14 cellular contexts compared by ENCODE assay signal in genomic region chr1:58250587-58250948, GRCh38.
DNase-seq lines count a peak whose midpoint lies in the region; FAIRE-seq and TF ChIP-seq lines count a peak whose summit lies in the region.
"Had no signal": no experiment of that assay in that cellular context is flagged by ENCODE, and none has a peak within 500 bp of the region (broad histone marks: within the 10 kb centered on the region; RNA-seq: fewer than 3 reads in every experiment).

No MANE protein-coding gene starts in this region.

- H3K27me3 ChIP-seq in H7 (ENCODE audit: control insufficient read depth, insufficient read depth, low read length) (peaks cover 36% of the 10 kb centered on the region), astrocyte (ENCODE audit: insufficient read depth, low read length) (peaks cover 17% of the 10 kb centered on the region), iPS-18a (ENCODE audit: control insufficient read depth, insufficient read depth, low read length) (peaks cover 34% of the 10 kb centered on the region), skeletal muscle satellite cell (ENCODE audit: control insufficient read depth, insufficient read depth, low read length) (peaks cover 35% of the 10 kb centered on the region)
- H3K27me3 ChIP-seq: BLaER1 treated with 17β-estradiol and CSF1 and Interleukin-3, amounts not matched to agents 10 nM and 100 nM had no signal

- H3K79me2 ChIP-seq in astrocyte (ENCODE audit: insufficient read depth, low read length) = no peaks in the 10 kb centered on the region

- H4K20me1 ChIP-seq in astrocyte (ENCODE audit: insufficient read depth, low read length) = no peaks in the 10 kb centered on the region
- H4K20me1 ChIP-seq: BLaER1 treated with 17β-estradiol and CSF1 and Interleukin-3, amounts not matched to agents 10 nM and 100 nM had no signal

- FAIRE-seq in astrocyte (lab: Jason Lieb, UNC) = no peak
- FAIRE-seq: TTC549 had no signal

- no peaks in the 10 kb centered on the region for H3K4me1 Mint-ChIP-seq in astrocyte (ENCODE audit: low read depth, unreplicated experiment)
- no peaks in the 10 kb centered on the region for H3K4me1 Mint-ChIP-seq in activated T-helper 1 cell treated with anti-CD3 and anti-CD28 coated beads, Interleukin-12 subunit alpha, Interleukin-12 subunit beta, Interleukin-2, Interleukin-4 antibody, amounts not matched to agents 30 ng/mL and 10 ng/mL and 1 ng/mL, durations not matched to agents 14 hours and 24 hours and 36 hours (ENCODE audit: low read depth)

- intact Hi-C loops in activated T-helper 1 cell treated with anti-CD3 and anti-CD28 coated beads, Interleukin-12 subunit alpha, Interleukin-12 subunit beta, Interleukin-2, Interleukin-4 antibody, amounts not matched to agents 30 ng/mL and 10 ng/mL and 1 ng/mL, durations not matched to agents 14 hours and 24 hours and 36 hours (cut with micrococcal nuclease) = no loop called here

- H3K4me2 ChIP-seq in astrocyte (ENCODE audit: low read length) (peak overlapping the region; percentile 83), skeletal muscle satellite cell (ENCODE audit: low read length) (peak overlapping the region; percentile 74)

- H3K27ac ChIP-seq in astrocyte (ENCODE audit: low read depth, low read length) = no peak overlapping the region
- no peak overlapping the region for H3K27ac ChIP-seq in iPS-18a (ENCODE audit: low read length)
- H3K27ac ChIP-seq: BLaER1 treated with 17β-estradiol and CSF1 and Interleukin-3, amounts not matched to agents 10 nM and 100 nM; gastroesophageal sphincter; skin epidermis had no signal

- no peaks in the 10 kb centered on the region for H3K9me3 ChIP-seq in astrocyte (ENCODE audit: insufficient read depth, low read depth, low read length)
- H3K9me3 ChIP-seq in iPS-18a (ENCODE audit: control insufficient read depth, low read depth, low read length) = no peaks in the 10 kb centered on the region
- no peaks in the 10 kb centered on the region for H3K9me3 ChIP-seq in skeletal muscle satellite cell (replicated peaks; ENCODE audit: low read length)

- DNase-seq in H7 (no peak), astrocyte (ENCODE audit: low read depth) (no peak), KBM-7 (no peak), HK-2 (ENCODE audit: unreplicated experiment) (no peak), cerebellum (ENCODE audit: low spot score) (no peak)
- no peak for DNase-seq in activated T-helper 1 cell treated with anti-CD3 and anti-CD28 coated beads, Interleukin-12 subunit alpha, Interleukin-12 subunit beta, Interleukin-2, Interleukin-4 antibody, amounts not matched to agents 30 ng/mL and 10 ng/mL and 1 ng/mL, durations not matched to agents 14 hours and 24 hours and 36 hours (ENCODE audit: low spot score)
- DNase-seq: activated effector memory CD4-positive, alpha-beta T cell treated with anti-CD3 and anti-CD28 coated beads, Interleukin-2, amount 50 U/mL, for 16 hours; effector memory CD4-positive, alpha-beta T cell had no signal

- H3K4me3 ChIP-seq in H7 (ENCODE audit: insufficient read depth, low read depth, low read length) (peak overlapping the region; percentile 71), astrocyte (ENCODE audit: insufficient read depth, low read depth, low read length) (no peak overlapping the region), iPS-18a (ENCODE audit: low read length) (peak overlapping the region; percentile 70), skeletal muscle satellite cell (ENCODE audit: low read length) (no peak overlapping the region)
- H3K4me3 ChIP-seq: BLaER1 treated with 17β-estradiol and CSF1 and Interleukin-3, amounts not matched to agents 10 nM and 100 nM had no signal

- no peak overlapping the region for H3K27ac Mint-ChIP-seq in astrocyte (ENCODE audit: unreplicated experiment)
- no peak overlapping the region for H3K27ac Mint-ChIP-seq in activated T-helper 1 cell treated with anti-CD3 and anti-CD28 coated beads, Interleukin-12 subunit alpha, Interleukin-12 subunit beta, Interleukin-2, Interleukin-4 antibody, amounts not matched to agents 30 ng/mL and 10 ng/mL and 1 ng/mL, durations not matched to agents 14 hours and 24 hours and 36 hours

- in situ Hi-C loops in KBM-7 (cut with MboI; ENCODE audit: low pct_unique_long_range_greater_than_20kb, low sequenced_read_pairs) = no loop called here

- peaks cover 4% of the 10 kb centered on the region for H3K4me1 ChIP-seq in astrocyte (ENCODE audit: insufficient read depth, low read length)
- H3K4me1 ChIP-seq in iPS-18a (ENCODE audit: control insufficient read depth, low read depth, low read length) = peaks cover 22% of the 10 kb centered on the region
- no peaks in the 10 kb centered on the region for H3K4me1 ChIP-seq in skeletal muscle satellite cell (ENCODE audit: control insufficient read depth, insufficient read depth, low read length)

- peaks cover 2% of the 10 kb centered on the region for H3K9me3 Mint-ChIP-seq in astrocyte (ENCODE audit: unreplicated experiment)
- no peaks in the 10 kb centered on the region for H3K9me3 Mint-ChIP-seq in activated T-helper 1 cell treated with anti-CD3 and anti-CD28 coated beads, Interleukin-12 subunit alpha, Interleukin-12 subunit beta, Interleukin-2, Interleukin-4 antibody, amounts not matched to agents 30 ng/mL and 10 ng/mL and 1 ng/mL, durations not matched to agents 14 hours and 24 hours and 36 hours

- peaks cover 55% of the 10 kb centered on the region for H3K27me3 Mint-ChIP-seq in astrocyte (ENCODE audit: low read depth, unreplicated experiment)
- peaks cover 41% of the 10 kb centered on the region for H3K27me3 Mint-ChIP-seq in activated T-helper 1 cell treated with anti-CD3 and anti-CD28 coated beads, Interleukin-12 subunit alpha, Interleukin-12 subunit beta, Interleukin-2, Interleukin-4 antibody, amounts not matched to agents 30 ng/mL and 10 ng/mL and 1 ng/mL, durations not matched to agents 14 hours and 24 hours and 36 hours (ENCODE audit: insufficient read depth)

- H3K9ac ChIP-seq in astrocyte (ENCODE audit: low read length) (no peak overlapping the region), iPS-18a (ENCODE audit: low read length) (no peak overlapping the region), skeletal muscle satellite cell (ENCODE audit: low read depth, low read length) (no peak overlapping the region)
- H3K9ac ChIP-seq: BLaER1 treated with 17β-estradiol and CSF1 and Interleukin-3, amounts not matched to agents 10 nM and 100 nM had no signal

- H3K4me3 Mint-ChIP-seq in astrocyte (ENCODE audit: unreplicated experiment) = peak overlapping the region; percentile 17
- no peak overlapping the region for H3K4me3 Mint-ChIP-seq in activated T-helper 1 cell treated with anti-CD3 and anti-CD28 coated beads, Interleukin-12 subunit alpha, Interleukin-12 subunit beta, Interleukin-2, Interleukin-4 antibody, amounts not matched to agents 30 ng/mL and 10 ng/mL and 1 ng/mL, durations not matched to agents 14 hours and 24 hours and 36 hours

- no peak for TF ChIP-seq CTCF in astrocyte (IDR thresholded peaks at IDR 0.05; ENCODE audit: insufficient read depth, low read depth, low read length)

- H2AFZ ChIP-seq in astrocyte (ENCODE audit: low read depth, low read length) = peak overlapping the region; percentile 60

- H3K36me3 ChIP-seq in H7 (replicated peaks; ENCODE audit: control insufficient read depth, insufficient read depth, low read length) (no peaks in the 10 kb centered on the region), astrocyte (ENCODE audit: insufficient read depth, low read length) (no peaks in the 10 kb centered on the region), iPS-18a (ENCODE audit: control insufficient read depth, low read depth, low read length) (no peaks in the 10 kb centered on the region), skeletal muscle satellite cell (ENCODE audit: insufficient read depth, low read length) (no peaks in the 10 kb centered on the region)
- H3K36me3 ChIP-seq: BLaER1 treated with 17β-estradiol and CSF1 and Interleukin-3, amounts not matched to agents 10 nM and 100 nM; gastroesophageal sphincter had no signal

- H3K36me3 Mint-ChIP-seq in astrocyte (ENCODE audit: low read depth, unreplicated experiment) = no peaks in the 10 kb centered on the region
- H3K36me3 Mint-ChIP-seq in activated T-helper 1 cell treated with anti-CD3 and anti-CD28 coated beads, Interleukin-12 subunit alpha, Interleukin-12 subunit beta, Interleukin-2, Interleukin-4 antibody, amounts not matched to agents 30 ng/mL and 10 ng/mL and 1 ng/mL, durations not matched to agents 14 hours and 24 hours and 36 hours (ENCODE audit: low read depth) = no peaks in the 10 kb centered on the region

Comparison
In these comparisons a context has a peak if more than half of its experiments do, and no peak if none do; other contexts are left out.
1. H3K4me3 ChIP-seq: peak in H7 (single experiment) and iPS-18a (single experiment); none in astrocyte (single experiment) and skeletal muscle satellite cell (single experiment).